ENCODE assay signal across 8 cellular contexts in genomic region chr15:43776718-43777292, GRCh38. TPM values are rescaled to one million over a fixed set of nuclear protein-coding genes. Genes with fewer than 3 reads are reported as not detected.
DNase-seq lines count a peak whose midpoint lies in the region; TF ChIP-seq lines count a peak whose summit lies in the region.

A gene with protein sequence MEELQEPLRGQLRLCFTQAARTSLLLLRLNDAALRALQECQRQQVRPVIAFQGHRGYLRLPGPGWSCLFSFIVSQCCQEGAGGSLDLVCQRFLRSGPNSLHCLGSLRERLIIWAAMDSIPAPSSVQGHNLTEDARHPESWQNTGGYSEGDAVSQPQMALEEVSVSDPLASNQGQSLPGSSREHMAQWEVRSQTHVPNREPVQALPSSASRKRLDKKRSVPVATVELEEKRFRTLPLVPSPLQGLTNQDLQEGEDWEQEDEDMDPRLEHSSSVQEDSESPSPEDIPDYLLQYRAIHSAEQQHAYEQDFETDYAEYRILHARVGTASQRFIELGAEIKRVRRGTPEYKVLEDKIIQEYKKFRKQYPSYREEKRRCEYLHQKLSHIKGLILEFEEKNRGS (minus strand): TSS chr15:43776966. CDS start chr15:43776901, 65 bp downstream.

- no peak within 1 kb of the TSS; the same call in 1 of the 2 replicates for H2BK15ac ChIP-seq in H9 (ENCODE audit: low read depth, low read length)

- H3K23me2 ChIP-seq in H9 (ENCODE audit: insufficient read length, low read depth, low read length, poor library complexity, severe bottlenecking) = peaks cover 13% of the 10 kb centered on the region

- H3K4me2 ChIP-seq in H9 (ENCODE audit: insufficient read depth, insufficient read length, low read length) (peak within 1 kb of the TSS; percentile 98), SU-DHL-6 (ENCODE audit: low read depth, low read length, poor library complexity, severe bottlenecking) (peak within 1 kb of the TSS; percentile 100)

- H4K5ac ChIP-seq in H9 (ENCODE audit: insufficient read length, low read depth, low read length) = no peak within 1 kb of the TSS

- H3K27ac ChIP-seq in H9 (ENCODE audit: insufficient read length, low read depth, low read length) (no peak within 1 kb of the TSS), SU-DHL-6 (ENCODE audit: low read depth, low read length) (peak within 1 kb of the TSS; percentile 98), right atrium auricular region (peak within 1 kb of the TSS; percentile 93 to 94), sigmoid colon (peak within 1 kb of the TSS; percentile 85 to 91 (median 89))

- TF ChIP-seq POLR2A in sigmoid colon (IDR thresholded peaks at IDR 0.05) = peak in 1 of 2 donors; percentile 64

- peak within 1 kb of the TSS; percentile 53 for H3K18ac ChIP-seq in H9 (ENCODE audit: insufficient read length, low read depth, low read length)

- peak within 1 kb of the TSS; percentile 73 for H3K9ac ChIP-seq in ES-I3 (ENCODE audit: low read depth, low read length)
- peak within 1 kb of the TSS; percentile 53 for H3K9ac ChIP-seq in H9 (ENCODE audit: extremely low read depth, insufficient read length, low read length)
- H3K9ac ChIP-seq in SU-DHL-6 (ENCODE audit: low read length) = peak within 1 kb of the TSS; percentile 98

- no peaks in the 10 kb centered on the region for H3K9me2 ChIP-seq in SU-DHL-6 (replicated peaks; ENCODE audit: insufficient read depth, low read length)

- no peak within 1 kb of the TSS for H2AK5ac ChIP-seq in H9 (ENCODE audit: insufficient read length, low read length)

- no peak within 1 kb of the TSS for H2BK20ac ChIP-seq in H9 (ENCODE audit: low read depth, low read length, poor library complexity, severe bottlenecking)

- H3K27ac Mint-ChIP-seq in H9 = peak within 1 kb of the TSS; percentile 35 to 81 (median 68); a peak in 4 of 7 replicates

- H3K36me3 ChIP-seq in ES-I3 (ENCODE audit: insufficient read depth, low read length) = peaks cover 11% of the 10 kb centered on the region
- H3K36me3 ChIP-seq in SU-DHL-6 (ENCODE audit: low read length) = peaks cover 29% of the 10 kb centered on the region
- H3K36me3 ChIP-seq in right atrium auricular region = peaks cover 24% of the 10 kb centered on the region
- peaks cover 0 to 18% (median 12%) of the 10 kb centered on the region in 4 donors for H3K36me3 ChIP-seq in sigmoid colon

- H3K14ac ChIP-seq in H9 (ENCODE audit: insufficient read depth, low read length) = peak within 1 kb of the TSS; percentile 70

- no peak within 1 kb of the TSS for H2BK12ac ChIP-seq in H9 (ENCODE audit: insufficient read length, low read depth, low read length)

- no peak within 1 kb of the TSS for H3K23ac ChIP-seq in H9 (ENCODE audit: insufficient read length, low read depth, low read length)

- no peak within 1 kb of the TSS for H4K91ac ChIP-seq in H9 (ENCODE audit: insufficient read length, low read depth, low read length)

- no peak within 1 kb of the TSS for H3K56ac ChIP-seq in H9 (ENCODE audit: insufficient read length, low read depth, low read length)

- no peaks in the 10 kb centered on the region; a peak in 1 of 5 replicates for H3K9me3 Mint-ChIP-seq in H9

- H3K9me3 ChIP-seq in ES-I3 (ENCODE audit: control insufficient read depth, insufficient read depth, low read length) (no peaks in the 10 kb centered on the region), H9 (ENCODE audit: control insufficient read depth, low read depth, low read length) (no peaks in the 10 kb centered on the region), SU-DHL-6 (ENCODE audit: insufficient read depth, low read length) (no peaks in the 10 kb centered on the region), right atrium auricular region (no peaks in the 10 kb centered on the region), sigmoid colon (no peaks in the 10 kb centered on the region)

- H3K4me3 ChIP-seq in SU-DHL-6 (ENCODE audit: insufficient read depth, low read length, poor library complexity, severe bottlenecking) = peak within 1 kb of the TSS; percentile 76
- peak within 1 kb of the TSS; percentile 52 to 70 for H3K4me3 ChIP-seq in right atrium auricular region
- H3K4me3 ChIP-seq in sigmoid colon = peak within 1 kb of the TSS; percentile 55 to 65 (median 61)

- peaks cover 2% of the 10 kb centered on the region; the same call in 1 of the 2 replicates for H3K4me1 ChIP-seq in ES-I3 (ENCODE audit: insufficient read depth, low read length)
- H3K4me1 ChIP-seq in H9 (ENCODE audit: insufficient read depth, low read length) = no peaks in the 10 kb centered on the region; the same call in 1 of the 2 replicates
- peaks cover 0 to 21% of the 10 kb centered on the region in 2 donors for H3K4me1 ChIP-seq in right atrium auricular region
- peaks cover 0 to 17% (median 16%) of the 10 kb centered on the region in 4 donors for H3K4me1 ChIP-seq in sigmoid colon

- intact Hi-C loops in sigmoid colon (cut with DNase I) = no loop called here

- no CpG with 5 or more reads among the region's 41 CpGs for WGBS in H9 (ENCODE audit: extremely low coverage, insufficient read length, low lambda C conversion rate)
- WGBS in sigmoid colon, 2 donors = 0 to 1% methylated on average over 41 of the region's 41 CpGs

- no peak for TF ChIP-seq EP300 in sigmoid colon (IDR thresholded peaks at IDR 0.05)

- H3K79me1 ChIP-seq in H9 (ENCODE audit: insufficient read depth, low read depth, low read length, poor library complexity, severe bottlenecking) = no peaks in the 10 kb centered on the region

- H2BK5ac ChIP-seq in H9 (ENCODE audit: insufficient read length, low read length) = no peak within 1 kb of the TSS

- H3K4me3 Mint-ChIP-seq in H9 = peak within 1 kb of the TSS; percentile 82 to 92

- peaks cover 74% of the 10 kb centered on the region for H3F3A ChIP-seq in SU-DHL-6 (ENCODE audit: insufficient read depth)

- H3K27me3 Mint-ChIP-seq in H9 (ENCODE audit: low read depth) = no peaks in the 10 kb centered on the region; the same call in 1 of the 2 replicates

- H3K79me2 ChIP-seq in H9 (ENCODE audit: insufficient read depth, low read length) (no peaks in the 10 kb centered on the region), SU-DHL-6 (ENCODE audit: insufficient read depth, low read length) (peaks cover 27% of the 10 kb centered on the region)

- H4K20me1 ChIP-seq in H9 (ENCODE audit: control insufficient read depth, insufficient read depth, insufficient read length) = no peaks in the 10 kb centered on the region
- 0 out of 2 replicates have a peak, but pooled peaks cover under 1% of the 10 kb centered on the region for H4K20me1 ChIP-seq in SU-DHL-6 (ENCODE audit: low read depth, low read length)

- DNase-seq in H9 (peak; percentile 87), MV-4-11 (lab: John Stamatoyannopoulos, UW) (peak; percentile 80), amniotic epithelial cell (ENCODE audit: low read depth) (peak; percentile 41), right atrium auricular region (ENCODE audit: low spot score) (no peak), sigmoid colon (peak; percentile 86)
- DNase-seq in NK-92 treated with Interleukin-12 subunit alpha and Interleukin-12 subunit beta, amount 100 ng/mL, for 24 hours (lab: John Stamatoyannopoulos, UW) = no peak

- H3K36me3 Mint-ChIP-seq in H9 (ENCODE audit: insufficient read depth in 1 of 3, low read depth in 3 of 3) = peaks cover 10 to 31% (median 16%) of the 10 kb centered on the region in 3 experiments; a peak in 6 of 7 replicates

- no peak within 1 kb of the TSS for H3T11ph ChIP-seq in H9 (ENCODE audit: low read length)

- H4K8ac ChIP-seq in H9 (replicated peaks; ENCODE audit: insufficient read length, low read depth, low read length) = no peak within 1 kb of the TSS

- H2BK120ac ChIP-seq in H9 (ENCODE audit: low read depth, low read length, poor library complexity, severe bottlenecking) = no peak within 1 kb of the TSS

- no peaks in the 10 kb centered on the region for H3K27me3 ChIP-seq in H9 (ENCODE audit: insufficient read depth, low read length)
- no peaks in the 10 kb centered on the region for H3K27me3 ChIP-seq in SU-DHL-6 (ENCODE audit: low read length)
- H3K27me3 ChIP-seq in right atrium auricular region = no peaks in the 10 kb centered on the region
- no peaks in the 10 kb centered on the region for H3K27me3 ChIP-seq in sigmoid colon

- no peak within 1 kb of the TSS for H3K4ac ChIP-seq in H9 (ENCODE audit: low read depth, low read length)

- TF ChIP-seq CTCF in H9 (conservative IDR thresholded peaks at IDR 0.05) = no peak
- TF ChIP-seq CTCF in SU-DHL-6 (IDR thresholded peaks at IDR 0.05; ENCODE audit: insufficient read depth, low read length, poor library complexity, severe bottlenecking) = no peak
- no peak for TF ChIP-seq CTCF in right atrium auricular region (IDR thresholded peaks at IDR 0.05)
- TF ChIP-seq CTCF in sigmoid colon (IDR thresholded peaks at IDR 0.05) = no peak

- peaks cover 12 to 13% of the 10 kb centered on the region in 2 experiments for H3K4me1 Mint-ChIP-seq in H9

- H2AFZ ChIP-seq in H9 (ENCODE audit: low read length) (peak within 1 kb of the TSS; percentile 17), SU-DHL-6 (ENCODE audit: low read depth, low read length, severe bottlenecking) (peak within 1 kb of the TSS; percentile 58)

RNA-seq across cellular contexts. Expression of the gene that starts here (rescaled TPM):
- total RNA-seq in H9 (2021) (6.4 and 7.2 TPM in 2 replicates), right atrium auricular region (1 to 10 TPM; 2.4 to 2.6 TPM), sigmoid colon (1 to 10 TPM; 1.9 to 6.4 (median 4.3) TPM)
- polyA plus RNA-seq in sigmoid colon = 10 to 100 TPM; 31.1 to 45.8 (median 36.0) TPM

Comparison
In these comparisons a context has a peak if more than half of its experiments do, and no peak if none do; other contexts are left out.
1. DNase-seq: peak in H9 (single experiment), MV-4-11 (single experiment), amniotic epithelial cell (single experiment) and sigmoid colon (single experiment); none in right atrium auricular region (single experiment) and NK-92 treated with Interleukin-12 subunit alpha and Interleukin-12 subunit beta, amount 100 ng/mL, for 24 hours (single experiment).
2. Peak in every context shown above with its lines, with median percentiles within 50 percentile points of each other: H3K9ac ChIP-seq and H3K4me3 ChIP-seq.